23 cellular contexts compared by ENCODE assay signal in the genomic region with DNA sequence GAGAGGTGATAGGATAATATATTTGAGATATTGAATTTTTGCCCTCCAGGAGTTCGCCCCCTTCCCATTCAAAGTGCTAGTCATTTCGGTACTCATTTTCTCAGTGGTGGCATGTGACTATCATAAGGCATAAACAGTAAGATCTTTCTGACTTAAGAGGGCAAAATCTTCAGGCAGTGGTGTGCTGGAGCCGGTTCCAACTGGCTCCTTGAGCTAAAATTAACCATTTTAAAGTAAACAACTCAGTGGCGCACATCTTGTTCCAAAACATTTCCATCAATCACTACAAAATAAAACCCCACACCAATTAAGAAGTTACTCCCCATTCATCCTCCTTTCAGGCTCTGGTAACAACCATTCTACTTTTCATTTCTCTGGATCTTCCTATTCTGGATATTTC. TPM values are rescaled to one million over a fixed set of nuclear protein-coding genes. Genes with fewer than 3 reads are reported as not detected.
DNase-seq lines count a peak whose midpoint lies in the region; ATAC-seq and TF ChIP-seq lines count a peak whose summit lies in the region.
"Had no signal": no experiment of that assay in that cellular context is flagged by ENCODE, and none has a peak within 500 bp of the region (broad histone marks: within the 10 kb centered on the region; RNA-seq: fewer than 3 reads in every experiment).

No MANE protein-coding gene starts in this region.

- H3K9me3 Mint-ChIP-seq in chondrocyte (ENCODE audit: low read depth), result peaks cover 2% of the 10 kb centered on the region
- H3K9me3 Mint-ChIP-seq: CD4-positive, CD25-positive, alpha-beta regulatory T cell; HFFc6 had no signal

- no peak overlapping the region for H3K9ac ChIP-seq in OCI-LY3 (ENCODE audit: low read length)

- peak overlapping the region; percentile 6; the same call in 1 of the 2 replicates for H3K4me2 ChIP-seq in OCI-LY3 (ENCODE audit: low read length)
- H3K4me2 ChIP-seq: A549 had no signal

- H3K4me1 ChIP-seq in OCI-LY3 (ENCODE audit: low read length), result peaks cover 15% of the 10 kb centered on the region
- peaks cover 4 to 12% of the 10 kb centered on the region in 2 donors for H3K4me1 ChIP-seq in thyroid gland
- no peaks in the 10 kb centered on the region for H3K4me1 ChIP-seq in foreskin keratinocyte
- H3K4me1 ChIP-seq: BE2C, SJSA1 had no signal

- TF ChIP-seq CTCF in OCI-LY3 (IDR thresholded peaks at IDR 0.05; ENCODE audit: low read depth, low read length), result no peak
- TF ChIP-seq CTCF in chondrocyte (IDR thresholded peaks at IDR 0.05), result no peak
- TF ChIP-seq CTCF in thyroid gland (IDR thresholded peaks at IDR 0.05), result no peak
- TF ChIP-seq CTCF in foreskin keratinocyte (conservative IDR thresholded peaks at IDR 0.05), result no peak

- no peaks in the 10 kb centered on the region for H3K79me2 ChIP-seq in OCI-LY3 (ENCODE audit: low read length)

- intact Hi-C loops in thyroid gland (cut with DNase I), result no loop called here

- H3K36me3 Mint-ChIP-seq in chondrocyte (ENCODE audit: low read depth), result no peaks in the 10 kb centered on the region
- H3K36me3 Mint-ChIP-seq: CD4-positive, CD25-positive, alpha-beta regulatory T cell had no signal

- no peak overlapping the region for H3K4me3 Mint-ChIP-seq in chondrocyte (ENCODE audit: unreplicated experiment)
- H3K4me3 Mint-ChIP-seq: CD4-positive, CD25-positive, alpha-beta regulatory T cell; H9; HFFc6 had no signal

- no peak overlapping the region for H2AFZ ChIP-seq in OCI-LY3 (ENCODE audit: low read depth, low read length)

- TF ChIP-seq POLR2A in thyroid gland (IDR thresholded peaks at IDR 0.05), result peak in 1 of 2 donors; percentile 21

- H3K27me3 ChIP-seq in OCI-LY3 (ENCODE audit: low read depth, low read length) (no peaks in the 10 kb centered on the region), thyroid gland (no peaks in the 10 kb centered on the region), foreskin keratinocyte (no peaks in the 10 kb centered on the region)
- H3K27me3 ChIP-seq: BE2C, SJSA1 had no signal

- 31 to 44% methylated on average over 4 of the region's 4 CpGs for WGBS in thyroid gland, 2 donors

- H3K27ac ChIP-seq in OCI-LY3 (ENCODE audit: low read length) (no peak overlapping the region), thyroid gland (peak overlapping the region; percentile 68 to 80 (median 80)), foreskin keratinocyte (no peak overlapping the region)
- H3K27ac ChIP-seq: SJSA1 had no signal

- ATAC-seq in HG03108 (IDR thresholded peaks at IDR 0.05; ENCODE audit: unreplicated experiment) (no peak), foreskin keratinocyte (no peak), GM19452 (IDR thresholded peaks at IDR 0.05; ENCODE audit: unreplicated experiment) (no peak), HG02852 (IDR thresholded peaks at IDR 0.05; ENCODE audit: unreplicated experiment) (no peak)
- ATAC-seq: A549 had no signal

- DNase-seq in chondrocyte (ENCODE audit: low spot score) (no peak), iris pigment epithelial cell (ENCODE audit: low read depth) (peak; percentile 25), thyroid gland (peak; percentile 58 to 59), foreskin keratinocyte (no peak)
- DNase-seq: BE2C; CD4-positive, CD25-positive, alpha-beta regulatory T cell; EL; GF-D8; H9; HFFc6; KBM-7; NCI-H1092 treated with DMSO at 0.1 percent for 48 hours; NCI-H2029; NCI-H2171; NCI-H446; NCI-H526 had no signal

- peaks cover 38% of the 10 kb centered on the region for H3K4me1 Mint-ChIP-seq in chondrocyte (ENCODE audit: low read depth)
- H3K4me1 Mint-ChIP-seq: CD4-positive, CD25-positive, alpha-beta regulatory T cell had no signal

- H3K27me3 Mint-ChIP-seq in chondrocyte (ENCODE audit: low read depth), result no peaks in the 10 kb centered on the region
- H3K27me3 Mint-ChIP-seq: CD4-positive, CD25-positive, alpha-beta regulatory T cell had no signal

- no peak overlapping the region for H3K4me3 ChIP-seq in OCI-LY3 (ENCODE audit: low read length)
- H3K4me3 ChIP-seq in thyroid gland (replicated peaks in 1 of 3), result no peak overlapping the region
- H3K4me3 ChIP-seq: A549, SJSA1 had no signal

- H3K36me3 ChIP-seq in OCI-LY3 (replicated peaks; ENCODE audit: low read depth, low read length) (no peaks in the 10 kb centered on the region), thyroid gland (no peaks in the 10 kb centered on the region)
- H3K36me3 ChIP-seq: BE2C, SJSA1 had no signal

- H3K9me3 ChIP-seq in OCI-LY3 (ENCODE audit: insufficient read depth, low read length) (no peaks in the 10 kb centered on the region), thyroid gland (no peaks in the 10 kb centered on the region)
- H3K9me3 ChIP-seq: A549, BE2C, SJSA1 had no signal

- peak overlapping the region; percentile 77 for H3K27ac Mint-ChIP-seq in chondrocyte (ENCODE audit: unreplicated experiment)
- H3K27ac Mint-ChIP-seq: CD4-positive, CD25-positive, alpha-beta regulatory T cell; H9; HFFc6 had no signal

- H4K20me1 ChIP-seq in OCI-LY3 (ENCODE audit: insufficient read depth, low read length), result no peaks in the 10 kb centered on the region

RNA-seq across cellular contexts. Expression of a gene that starts 43.3 kb away (rescaled TPM):
- total RNA-seq in chondrocyte (not detected in 3 replicates), thyroid gland (not detected), foreskin keratinocyte (not detected in 2 replicates)
- polyA plus RNA-seq in foreskin keratinocyte, result not detected in 2 replicates
- total RNA-seq: CD4-positive, CD25-positive, alpha-beta regulatory T cell; H9; HFFc6; HT1080; SJSA1 had no signal
- polyA plus RNA-seq: A549; CD4-positive, CD25-positive, alpha-beta regulatory T cell had no signal

Comparison
In these comparisons a context has a peak if more than half of its experiments do, and no peak if none do; other contexts are left out.
1. H3K27ac ChIP-seq: peak in thyroid gland (3 of 3); none in OCI-LY3 (single experiment) and foreskin keratinocyte (single experiment).
2. DNase-seq: peak in iris pigment epithelial cell (single experiment) and thyroid gland (2 of 2); none in chondrocyte (single experiment) and foreskin keratinocyte (0 of 2).